32 cellular contexts compared by ENCODE assay signal in the genomic region with DNA sequence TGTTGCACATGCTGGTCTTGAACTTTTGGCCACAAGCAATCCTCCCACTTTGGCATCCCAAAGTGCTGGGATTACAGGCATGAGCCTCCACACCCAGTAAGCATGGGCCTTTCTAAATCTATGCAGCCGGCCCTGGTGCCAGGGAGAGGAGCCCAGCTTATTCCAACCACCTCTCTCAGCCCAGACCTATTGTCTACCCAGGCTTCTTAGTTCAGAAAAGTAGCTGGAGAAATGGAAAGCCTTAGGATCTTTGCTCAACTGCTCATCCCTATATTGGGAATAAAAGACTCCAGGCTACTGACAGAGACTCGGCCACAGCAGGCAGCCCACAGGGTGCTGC.
"Had no signal": no experiment of that assay in that cellular context is flagged by ENCODE, and none has a peak within 500 bp of the region (broad histone marks: within the 10 kb centered on the region; RNA-seq: fewer than 3 reads in every experiment).

No MANE protein-coding gene starts in this region.

- H2AFZ ChIP-seq: PC-9 had no signal

- H3K27ac Mint-ChIP-seq: activated CD8-positive, alpha-beta T cell treated with anti-CD3 and anti-CD28 coated beads for 36 hours; activated T-helper 2 cell treated with anti-CD3 and anti-CD28 coated beads, Interferon-gamma antibody, Interleukin-2, Interleukin-4, amounts not matched to agents 10 μg/mL and 5 μg/mL and 100 μg/mL, durations not matched to agents 14 hours and 24 hours and 36 hours had no signal

- H3K36me3 Mint-ChIP-seq: activated naive CD4-positive, alpha-beta T cell treated with anti-CD3 and anti-CD28 coated beads, Interleukin-2, amount 50 U/mL, for 72 hours had no signal

- H3K4me3 Mint-ChIP-seq: activated CD8-positive, alpha-beta T cell treated with anti-CD3 and anti-CD28 coated beads for 36 hours had no signal

- H3K9me3 ChIP-seq: adrenal gland, body of pancreas, breast epithelium, SJCRH30 had no signal

- DNase-seq: activated CD4-positive, alpha-beta T cell treated with anti-CD3 and anti-CD28 coated beads for 1 hour; activated CD4-positive, alpha-beta T cell treated with anti-CD3 and anti-CD28 coated beads for 48 hours; activated CD4-positive, alpha-beta T cell treated with anti-CD3 and anti-CD28 coated beads, Interleukin-2, amount 50 U/mL, for 4 hours; activated CD4-positive, CD25-positive, alpha-beta regulatory T cell; activated CD8-positive, alpha-beta T cell treated with anti-CD3 and anti-CD28 coated beads for 36 hours; activated gamma-delta T cell; activated naive CD4-positive, alpha-beta T cell treated with Interleukin-2 at 50 U/mL for 16 hours; activated T-cell treated with anti-CD3 and anti-CD28 coated beads, Interleukin-2, amount 50 U/mL, for 1 hour; adrenal gland; body of pancreas; NCI-H1092 treated with DMSO at 0.1 percent for 48 hours; NCI-H1417; NCI-H146; NCI-H187; NCI-H2029 treated with DMSO at 0.1 percent for 48 hours; NCI-H2107; NCI-H2171; NCI-H510A; NCI-H526; NCI-H748 treated with DMSO at 0.1 percent for 48 hours; NK-92 treated with Interleukin-12 subunit alpha and Interleukin-12 subunit beta, amount 100 ng/mL, for 24 hours; PC-9; Right ventricle myocardium superior; SJCRH30; T1000; WERI-Rb-1 had no signal

- H3K4me1 ChIP-seq: body of pancreas had no signal

- ATAC-seq: activated CD8-positive, alpha-beta T cell treated with anti-CD3 and anti-CD28 coated beads for 36 hours; activated naive CD4-positive, alpha-beta T cell treated with anti-CD3 and anti-CD28 coated beads, Interleukin-2, amount 50 U/mL, for 72 hours; body of pancreas had no signal

- H3K9me3 Mint-ChIP-seq: activated CD8-positive, alpha-beta T cell treated with anti-CD3 and anti-CD28 coated beads for 36 hours; activated naive CD4-positive, alpha-beta T cell treated with anti-CD3 and anti-CD28 coated beads, Interleukin-2, amount 50 U/mL, for 72 hours; activated T-helper 2 cell treated with anti-CD3 and anti-CD28 coated beads, Interferon-gamma antibody, Interleukin-2, Interleukin-4, amounts not matched to agents 10 μg/mL and 5 μg/mL and 100 μg/mL, durations not matched to agents 14 hours and 24 hours and 36 hours had no signal

- H3K36me3 ChIP-seq: adrenal gland, breast epithelium, SJCRH30, WERI-Rb-1 had no signal

- H3K4me2 ChIP-seq: PC-9 had no signal

- H3K27me3 ChIP-seq: adrenal gland, body of pancreas, breast epithelium, SJCRH30 had no signal

- H3K27ac ChIP-seq: adrenal gland, body of pancreas, PC-9, RWPE1, SJCRH30, SK-N-MC, WERI-Rb-1 had no signal

- H3K4me3 ChIP-seq: adrenal gland, body of pancreas, breast epithelium, K562, PC-9, SJCRH30, SK-N-MC had no signal
